8 cellular contexts compared by ENCODE assay signal in the genomic region with DNA sequence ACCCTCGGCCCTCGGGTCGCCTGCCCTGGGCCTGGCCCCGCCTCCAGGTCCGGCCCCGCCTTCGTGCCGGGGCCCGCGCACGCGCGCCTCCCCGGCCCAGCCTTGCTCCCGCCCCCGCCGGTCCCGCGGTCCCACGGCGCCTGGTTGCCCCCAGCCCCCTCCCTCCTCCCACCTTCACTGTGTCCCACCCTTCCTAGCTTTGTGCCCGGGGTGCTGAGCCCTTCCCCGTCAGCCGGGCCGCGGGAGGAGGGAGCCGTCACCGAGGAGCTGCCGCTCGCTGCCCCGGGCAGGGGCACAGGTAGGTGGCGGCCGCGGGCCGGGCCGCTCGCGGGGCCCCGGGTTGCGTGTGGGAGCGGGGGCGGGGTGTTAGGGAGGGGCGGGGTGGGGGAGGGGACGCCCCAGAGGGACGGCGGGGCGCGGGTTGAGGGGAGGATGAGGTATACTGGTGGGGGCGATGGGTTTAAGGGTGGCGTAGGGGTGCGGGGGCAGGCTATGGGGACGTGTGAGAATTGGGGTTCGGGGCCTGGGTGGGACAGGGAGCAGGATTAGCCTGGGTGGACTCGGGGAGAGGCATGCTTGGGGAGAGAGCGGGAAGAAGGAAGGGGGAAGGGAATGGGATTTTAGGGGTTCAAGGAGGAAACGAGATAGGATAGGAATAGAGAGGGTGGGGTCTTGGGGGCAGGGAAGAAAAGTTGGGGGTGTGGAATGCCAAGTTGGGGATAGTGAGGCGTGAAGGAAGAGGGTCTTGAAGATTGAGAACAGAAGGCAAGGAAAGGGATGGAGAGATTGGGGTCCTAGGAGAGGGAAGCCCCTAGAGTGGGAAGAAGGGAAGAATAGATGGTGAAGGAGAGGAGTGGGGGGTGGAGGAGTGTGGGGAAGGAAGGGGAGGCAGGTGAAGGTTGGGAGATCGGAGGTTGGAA. TPM values are rescaled to one million over a fixed set of nuclear protein-coding genes. Genes with fewer than 3 reads are reported as not detected.
DNase-seq lines count a peak whose midpoint lies in the region; ATAC-seq and TF ChIP-seq lines count a peak whose summit lies in the region.

A gene with protein sequence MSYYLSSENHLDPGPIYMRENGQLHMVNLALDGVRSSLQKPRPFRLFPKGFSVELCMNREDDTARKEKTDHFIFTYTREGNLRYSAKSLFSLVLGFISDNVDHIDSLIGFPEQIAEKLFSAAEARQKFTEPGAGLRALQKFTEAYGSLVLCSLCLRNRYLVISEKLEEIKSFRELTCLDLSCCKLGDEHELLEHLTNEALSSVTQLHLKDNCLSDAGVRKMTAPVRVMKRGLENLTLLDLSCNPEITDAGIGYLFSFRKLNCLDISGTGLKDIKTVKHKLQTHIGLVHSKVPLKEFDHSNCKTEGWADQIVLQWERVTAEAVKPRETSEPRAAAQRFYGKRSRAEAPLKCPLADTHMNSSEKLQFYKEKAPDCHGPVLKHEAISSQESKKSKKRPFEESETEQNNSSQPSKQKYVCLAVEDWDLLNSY (plus strand): TSS at position 99 of the 920 bp plus-strand sequence. CDS start 5,650 bp downstream, outside the sequence.

- TF ChIP-seq CTCF in AG04450 (IDR thresholded peaks at IDR 0.05; ENCODE audit: low read depth, low read length) (peak; percentile 19; the same call in 1 of the 2 replicates), GM12874 (IDR thresholded peaks at IDR 0.05; ENCODE audit: insufficient read depth, low read depth, low read length) (peak; percentile 45), NB4 (IDR thresholded peaks at IDR 0.05; ENCODE audit: low read depth, low read length) (peak; percentile 8), brain microvascular endothelial cell (IDR thresholded peaks at IDR 0.05; ENCODE audit: low read depth, low read length, missing control alignments) (peak; percentile 12), subcutaneous adipose tissue (IDR thresholded peaks at IDR 0.05; ENCODE audit: low read depth) (no peak)

- no peaks in the 10 kb centered on the region; the same call in 1 of the 2 replicates for H3K9me3 ChIP-seq in AG04450 (ENCODE audit: control insufficient read depth, insufficient read depth, low read length)

- DNase-seq in AG04450 (ENCODE audit: low read depth, low spot score) (no peak), NB4 (ENCODE audit: low read depth) (no peak), brain microvascular endothelial cell (no peak), left kidney (ENCODE audit: low read depth, low spot score) (peak; percentile 4), foreskin melanocyte (no peak)

- H3K27ac ChIP-seq in AG04450 (ENCODE audit: low read depth, low read length) (peak within 1 kb of the TSS; percentile 70), brain microvascular endothelial cell (peak within 1 kb of the TSS; percentile 79)

- CTCF ChIA-PET in AG04450 (lab: Charles Lee): interaction anchor here (1.0 to 5.0 kb wide), 12 partner anchors 10 to 135 kb away, joined by 3 to 80 read pairs (median 4); no protein-coding TSS in a partner anchor

- no peaks in the 10 kb centered on the region for H3K27me3 ChIP-seq in AG04450 (ENCODE audit: control insufficient read depth, insufficient read depth, low read length)
- H3K27me3 ChIP-seq in brain microvascular endothelial cell (replicated peaks): no peaks in the 10 kb centered on the region

- POLR2A ChIA-PET in AG04450 (lab: Yijun Ruan, JAX): interaction anchor here (1.0 to 2.1 kb wide), 7 partner anchors 10 to 109 kb away, joined by 3 to 15 read pairs (median 8); a partner anchor contains a TSS

- no peaks in the 10 kb centered on the region for H3K36me3 ChIP-seq in brain microvascular endothelial cell (replicated peaks)

- in situ Hi-C loops in brain microvascular endothelial cell (cut with HindIII; ENCODE audit: low pct_ligation_motif_present, low sequenced_read_pairs): no loop called here

- ATAC-seq in HG02588 (IDR thresholded peaks at IDR 0.05; ENCODE audit: unreplicated experiment): peak; percentile 65

- peak within 1 kb of the TSS; percentile 97 for H3K4me3 ChIP-seq in AG04450 (ENCODE audit: low read depth, low read length)
- H3K4me3 ChIP-seq in NB4 (ENCODE audit: low read depth, low read length): peak within 1 kb of the TSS; percentile 81
- peak within 1 kb of the TSS; percentile 97 for H3K4me3 ChIP-seq in brain microvascular endothelial cell (ENCODE audit: low read depth, low read length)

- peak; percentile 12 for TF ChIP-seq POLR2A in NB4 (IDR thresholded peaks at IDR 0.05; ENCODE audit: extremely low read depth, insufficient read length)

RNA-seq across cellular contexts. Expression of the gene that starts here (rescaled TPM):
- polyA plus RNA-seq in AG04450 (2011; rRNA removed): 44.5 and 51.4 TPM in 2 replicates
- polyA minus RNA-seq in AG04450 (2011; rRNA and poly(A)+ RNA removed): 27.5 and 29.5 TPM in 2 replicates
- total RNA-seq in subcutaneous adipose tissue: 10 to 100 TPM in 3 of 4 donors, 1 to 10 TPM in 1; 9.6 to 19.4 (median 15.3) TPM
